8 cellular contexts compared by ENCODE assay signal in genomic region chr1:46718727-46719622, GRCh38. TPM values are rescaled to one million over a fixed set of nuclear protein-coding genes. Genes with fewer than 3 reads are reported as not detected.
A peak's percentile ranks its signal among the peaks of the same experiment; 100 is the strongest.
DNase-seq lines count a peak whose midpoint lies in the region; ATAC-seq and TF ChIP-seq lines count a peak whose summit lies in the region.

Gene EFCAB14 (minus strand): TSS chr1:46719114. CDS start chr1:46718087, 1,027 bp downstream.

- H3K4me1 ChIP-seq in SK-N-SH (ENCODE audit: control insufficient read depth in 1 of 2, insufficient read depth in 2 of 2, low read depth in 1 of 2, low read length in 1 of 2) (peaks cover 15 to 17% of the 10 kb centered on the region in 2 experiments), suprapubic skin (peaks cover 40% of the 10 kb centered on the region)

- peaks cover 7% of the 10 kb centered on the region for H3K36me3 Mint-ChIP-seq in activated naive CD4-positive, alpha-beta T cell treated with anti-CD3 and anti-CD28 coated beads, Interleukin-2, amount 50 U/mL, for 24 hours

- no peaks in the 10 kb centered on the region for H3K27me3 Mint-ChIP-seq in activated naive CD4-positive, alpha-beta T cell treated with anti-CD3 and anti-CD28 coated beads, Interleukin-2, amount 50 U/mL, for 24 hours

- peaks cover 48% of the 10 kb centered on the region for H3K4me1 Mint-ChIP-seq in activated naive CD4-positive, alpha-beta T cell treated with anti-CD3 and anti-CD28 coated beads, Interleukin-2, amount 50 U/mL, for 24 hours

- H2AFZ ChIP-seq in SK-N-SH (ENCODE audit: low read depth) = peak within 1 kb of the TSS; percentile 90

- H3K9me2 ChIP-seq in SK-N-SH = no peaks in the 10 kb centered on the region

- H3K4me2 ChIP-seq in SK-N-SH = peak within 1 kb of the TSS; percentile 99

- H3K79me2 ChIP-seq in SK-N-SH (ENCODE audit: insufficient read depth) = peaks cover 33% of the 10 kb centered on the region

- ATAC-seq in HG02571 (IDR thresholded peaks at IDR 0.05; ENCODE audit: unreplicated experiment) = peak; percentile 97

- H3K36me3 ChIP-seq in SK-N-SH (replicated peaks in 1 of 2; ENCODE audit: control insufficient read depth in 1 of 2, insufficient read depth in 2 of 2, low read length in 1 of 2) (peaks cover 16 to 22% of the 10 kb centered on the region in 2 experiments), suprapubic skin (peaks cover 15% of the 10 kb centered on the region)

- H3K27ac Mint-ChIP-seq in activated naive CD4-positive, alpha-beta T cell treated with anti-CD3 and anti-CD28 coated beads, Interleukin-2, amount 50 U/mL, for 24 hours = peak within 1 kb of the TSS; percentile 92

- H3F3A ChIP-seq in SK-N-SH (replicated peaks; ENCODE audit: insufficient read depth) = no peaks in the 10 kb centered on the region

- CTCF ChIA-PET in SK-N-SH (lab: Yijun Ruan, JAX) = interaction anchor here (0.7 to 2.3 kb wide), 6 partner anchors 9 to 277 kb away, joined by 3 to 15 read pairs (median 4); no protein-coding TSS in a partner anchor

- peak; percentile 68 for DNase-seq in GM04504 (ENCODE audit: low read depth)
- peak; percentile 92 for DNase-seq in NCI-H1048 (lab: John Stamatoyannopoulos, UW)
- DNase-seq in SK-N-SH = peak; percentile 98
- DNase-seq in germinal center (ENCODE audit: low spot score) = peak; percentile 98
- peak in 55 of 56 donors; percentile 69 to 97 (median 90) for DNase-seq in nucleus accumbens (lab: John Stamatoyannopoulos, UW)
- DNase-seq in suprapubic skin (ENCODE audit: low spot score in 2 of 2) = peak; percentile 97

- no peaks in the 10 kb centered on the region for H3K9me3 Mint-ChIP-seq in activated naive CD4-positive, alpha-beta T cell treated with anti-CD3 and anti-CD28 coated beads, Interleukin-2, amount 50 U/mL, for 24 hours

- TF ChIP-seq EP300 in SK-N-SH (IDR thresholded peaks at IDR 0.05; ENCODE audit: borderline replicate concordance in 1 of 2, low read depth in 1 of 2, low read length in 1 of 2) (0 out of 4 replicates have a peak, but pooled peaks of 1 of the 2 experiments have one; percentile 42), suprapubic skin (IDR thresholded peaks at IDR 0.05) (no peak)

- peak within 1 kb of the TSS; percentile 97 for H3K4me3 Mint-ChIP-seq in activated naive CD4-positive, alpha-beta T cell treated with anti-CD3 and anti-CD28 coated beads, Interleukin-2, amount 50 U/mL, for 24 hours

- POLR2A ChIA-PET in SK-N-SH (lab: Yijun Ruan, JAX) = interaction anchor here (1.5 kb wide), 1 partner anchor 51 kb away, joined by 4 read pairs; no protein-coding TSS in a partner anchor

- peak within 1 kb of the TSS; percentile 93 for H3K9ac ChIP-seq in SK-N-SH

- TF ChIP-seq POLR2A in suprapubic skin (IDR thresholded peaks at IDR 0.05) = peak in 1 of 2 donors; percentile 58

- H3K27me3 ChIP-seq in SK-N-SH (ENCODE audit: insufficient read depth) (no peaks in the 10 kb centered on the region), suprapubic skin (no peaks in the 10 kb centered on the region)

- peak within 1 kb of the TSS; percentile 86 to 98 for H3K4me3 ChIP-seq in SK-N-SH (ENCODE audit: low read depth in 2 of 2, low read length in 1 of 2)
- peak within 1 kb of the TSS; percentile 99 for H3K4me3 ChIP-seq in suprapubic skin

- TF ChIP-seq CTCF in SK-N-SH (IDR thresholded peaks at IDR 0.05) (no peak), suprapubic skin (IDR thresholded peaks at IDR 0.05) (no peak)

- H3K9me3 ChIP-seq in SK-N-SH (no peaks in the 10 kb centered on the region), suprapubic skin (no peaks in the 10 kb centered on the region)

- 7% methylated on average over 14 of the region's 85 CpGs for WGBS in SK-N-SH (ENCODE audit: low lambda C conversion rate)
- WGBS in suprapubic skin = 0% methylated on average over 42 of the region's 85 CpGs

- no peak for TF ChIP-seq RAD21 in SK-N-SH (IDR thresholded peaks at IDR 0.05; ENCODE audit: low read length)

- H4K20me1 ChIP-seq in SK-N-SH (ENCODE audit: insufficient read depth) = peaks cover 18% of the 10 kb centered on the region; the same call in 1 of the 2 replicates

- H3K27ac ChIP-seq in SK-N-SH (ENCODE audit: low read depth in 2 of 2, low read length in 1 of 2) (peak within 1 kb of the TSS; percentile 50 to 62; a peak in 2 of 4 replicates), suprapubic skin (peak within 1 kb of the TSS; percentile 90)

TF ChIP-seq in SK-N-SH, 30 proteins besides CTCF, POLR2A, EP300 and RAD21:
- TF ChIP-seq CHD2 (IDR thresholded peaks at IDR 0.05; ENCODE audit: low read length, partially characterized antibody) = peak; percentile 74
- TF ChIP-seq SMC3 (IDR thresholded peaks at IDR 0.05; ENCODE audit: low read depth, low read length) = no peak
- peak; percentile 70; the same call in 1 of the 2 replicates for TF ChIP-seq TAF1 (IDR thresholded peaks at IDR 0.05; ENCODE audit: borderline replicate concordance, low read depth, low read length)
- peak; percentile 17 for TF ChIP-seq POLR2AphosphoS5 (IDR thresholded peaks at IDR 0.05; ENCODE audit: low read depth, low read length)
- no peak; the same call in 1 of the 2 replicates for TF ChIP-seq PBX3 (IDR thresholded peaks at IDR 0.05)
- no peak for TF ChIP-seq ZBTB33 (IDR thresholded peaks at IDR 0.05; ENCODE audit: borderline replicate concordance, low read depth)
- peak; percentile 75 for TF ChIP-seq MXI1 (IDR thresholded peaks at IDR 0.05; ENCODE audit: low read depth, low read length)
- TF ChIP-seq ELF1 (IDR thresholded peaks at IDR 0.05) = peak; percentile 91
- TF ChIP-seq NFIC (IDR thresholded peaks at IDR 0.05; ENCODE audit: borderline replicate concordance) = peak; percentile 71; the same call in 1 of the 2 replicates

RNA-seq across cellular contexts. Expression of gene EFCAB14, which starts in this region (rescaled TPM):
- 13.6 and 20.0 TPM in 2 replicates for polyA plus RNA-seq in SK-N-SH (2012; rRNA removed)
- polyA plus RNA-seq in SK-N-SH (2012; cell fraction: cytosol; rRNA removed) = 20.4 and 21.8 TPM in 2 replicates
- polyA plus RNA-seq in SK-N-SH (2012; cell fraction: nucleus; rRNA removed) = 12.8 and 21.3 TPM in 2 replicates
- total RNA-seq in suprapubic skin = 100 to 1,000 TPM in 3 of 4 donors, 10 to 100 TPM in 1; 87.9 to 136 (median 121) TPM

Comparison
In these comparisons a context has a peak if more than half of its experiments do, and no peak if none do; other contexts are left out.
1. Peak in every context shown above with its lines: DNase-seq, ATAC-seq, H3K4me3 ChIP-seq and H3K27ac ChIP-seq.